Comparison of ENCODE assay signal across 6 cellular contexts in the genomic region with DNA sequence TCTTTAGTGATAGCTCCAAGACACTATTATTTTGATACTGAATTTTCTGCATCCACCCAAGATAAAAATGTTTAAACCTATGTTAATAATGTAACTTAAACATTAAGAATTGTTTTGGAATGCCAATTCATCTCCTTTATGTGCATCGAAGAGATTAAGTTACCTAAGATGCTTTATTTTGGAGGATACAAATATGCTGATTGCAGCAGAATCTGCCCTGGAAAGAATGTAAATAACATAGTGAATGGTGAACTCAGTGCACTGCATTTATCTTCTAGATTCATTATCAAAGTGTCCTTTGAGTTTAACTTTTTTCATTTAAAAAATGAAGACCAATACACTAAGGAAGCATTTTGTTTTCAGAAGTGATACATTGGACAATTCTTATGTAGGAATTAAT.
"Had no signal": no experiment of that assay in that cellular context is flagged by ENCODE, and none has a peak within 500 bp of the region (broad histone marks: within the 10 kb centered on the region; RNA-seq: fewer than 3 reads in every experiment).

No MANE protein-coding gene starts in this region.

- H3K36me3 Mint-ChIP-seq: IgD-negative memory B cell had no signal

- H3K27ac ChIP-seq: HL-60, KMS-11 had no signal

- H3K4me3 Mint-ChIP-seq: IgD-negative memory B cell had no signal

- H3K9me3 Mint-ChIP-seq: IgD-negative memory B cell had no signal

- H3K9ac ChIP-seq: KMS-11 had no signal

- H3K27me3 Mint-ChIP-seq: IgD-negative memory B cell had no signal

- H3K4me2 ChIP-seq: KMS-11 had no signal

- FAIRE-seq: HTR-8/SVneo had no signal

- DNase-seq: KBM-7, KG1 had no signal

- H3K27ac Mint-ChIP-seq: IgD-negative memory B cell had no signal
